Comparison of ENCODE assay signal across 14 cellular contexts in genomic region chr4:23921447-23921845, GRCh38.
DNase-seq lines count a peak whose midpoint lies in the region; ATAC-seq and TF ChIP-seq lines count a peak whose summit lies in the region.
"Had no signal": no experiment of that assay in that cellular context is flagged by ENCODE, and none has a peak within 500 bp of the region (broad histone marks: within the 10 kb centered on the region; RNA-seq: fewer than 3 reads in every experiment).

No MANE protein-coding gene starts in this region.

- H3K4me3 ChIP-seq in astrocyte of the spinal cord (ENCODE audit: low read depth, low read length) (no peak overlapping the region), parathyroid adenoma (ENCODE audit: low read depth, low read length) (no peak overlapping the region)
- H3K4me3 ChIP-seq: GM12878 had no signal

- ATAC-seq in HG03442 (IDR thresholded peaks at IDR 0.05; ENCODE audit: unreplicated experiment) = no peak
- ATAC-seq: GM12878 had no signal

- in situ Hi-C loops in astrocyte of the spinal cord (cut with HindIII; ENCODE audit: low sequenced_read_pairs) = no loop called here

- TF ChIP-seq RAD21 in Ishikawa (IDR thresholded peaks at IDR 0.05; ENCODE audit: low read depth) = no peak

- H3K36me3 ChIP-seq in parathyroid adenoma (ENCODE audit: control insufficient read depth, insufficient read depth, low read length) = no peaks in the 10 kb centered on the region

- peaks cover 10% of the 10 kb centered on the region for H3K4me1 ChIP-seq in parathyroid adenoma

- H3K9ac ChIP-seq in parathyroid adenoma = no peak overlapping the region

- TF ChIP-seq EP300 in Ishikawa (IDR thresholded peaks at IDR 0.05; ENCODE audit: borderline replicate concordance) = 0 out of 2 replicates have a peak, but pooled peaks have one; percentile 9

- DNase-seq in astrocyte of the spinal cord (ENCODE audit: low read depth, low spot score) (peak; percentile 53), islet precursor cell (peak; percentile 89), hepatic stellate cell (ENCODE audit: low spot score) (no peak), COR-L47 (lab: John Stamatoyannopoulos, UW) (no peak), inferior parietal cortex (ENCODE audit: extremely low spot score) (no peak)
- DNase-seq: KBM-7, NCI-H1105, NCI-H187, NCI-H2171 treated with DMSO at 0.1 percent for 48 hours, NCI-H510A had no signal

- no peak overlapping the region for H3K27ac ChIP-seq in parathyroid adenoma

- H3K9me3 ChIP-seq in parathyroid adenoma (ENCODE audit: control insufficient read depth, low read length) = no peaks in the 10 kb centered on the region

- H2AFZ ChIP-seq in parathyroid adenoma = peak overlapping the region; percentile 66

- H3K79me2 ChIP-seq in parathyroid adenoma = no peaks in the 10 kb centered on the region

- H3K27me3 ChIP-seq in parathyroid adenoma (ENCODE audit: control insufficient read depth, insufficient read depth, low read length) = no peaks in the 10 kb centered on the region

- TF ChIP-seq CTCF in astrocyte of the spinal cord (IDR thresholded peaks at IDR 0.05; ENCODE audit: low read depth, low read length) (no peak), parathyroid adenoma (IDR thresholded peaks at IDR 0.05) (no peak)

- no peak overlapping the region for H3K4me2 ChIP-seq in parathyroid adenoma (ENCODE audit: low read length)

TF ChIP-seq in Ishikawa, 13 proteins besides CTCF, POLR2A, EP300 and RAD21:
- TF ChIP-seq TEAD4 (IDR thresholded peaks at IDR 0.05) = peak; percentile 36; the same call in 1 of the 2 replicates
- no peak for TF ChIP-seq CEBPB (IDR thresholded peaks at IDR 0.05)
- no peak for TF ChIP-seq FOXM1 (IDR thresholded peaks at IDR 0.05; ENCODE audit: borderline replicate concordance, low read depth)
- TF ChIP-seq USF1 (IDR thresholded peaks at IDR 0.05) = no peak
- TF ChIP-seq NFIC (IDR thresholded peaks at IDR 0.05) = no peak
- no peak for TF ChIP-seq EGR1 (IDR thresholded peaks at IDR 0.05)
- TF ChIP-seq TCF12 (IDR thresholded peaks at IDR 0.05; ENCODE audit: low read depth) = no peak
- TF ChIP-seq REST (IDR thresholded peaks at IDR 0.05; ENCODE audit: low read depth) = no peak

Comparison
In these comparisons a context has a peak if more than half of its experiments do, and no peak if none do; other contexts are left out.
1. DNase-seq: peak in astrocyte of the spinal cord (single experiment) and islet precursor cell (single experiment); none in hepatic stellate cell (single experiment), COR-L47 (single experiment) and inferior parietal cortex (single experiment).